Comparison of ENCODE assay signal across 39 cellular contexts in genomic region chr7:1621718-1622117, GRCh38. TPM values are rescaled to one million over a fixed set of nuclear protein-coding genes. Genes with fewer than 3 reads are reported as not detected.
"Had no signal": no experiment of that assay in that cellular context is flagged by ENCODE, and none has a peak within 500 bp of the region (broad histone marks: within the 10 kb centered on the region; RNA-seq: fewer than 3 reads in every experiment).

No MANE protein-coding gene starts in this region.

- H3K4me3 ChIP-seq: body of pancreas, breast epithelium had no signal

- H3K36me3 Mint-ChIP-seq: activated CD8-positive, alpha-beta memory T cell treated with anti-CD3 and anti-CD28 coated beads, Interleukin-2, amount 10 ng/mL, durations not matched to agents 7 days and 5 days; activated naive CD4-positive, alpha-beta T cell treated with anti-CD3 and anti-CD28 coated beads, Interleukin-2, amount 10 ng/mL, durations not matched to agents 7 days and 5 days; activated naive CD8-positive, alpha-beta T cell; activated naive CD8-positive, alpha-beta T cell treated with anti-CD3 and anti-CD28 coated beads, Interleukin-2, amount 10 ng/mL, durations not matched to agents 7 days and 5 days; WTC11 had no signal

- DNase-seq: activated CD4-positive, alpha-beta memory T cell treated with anti-CD3 and anti-CD28 coated beads, Interleukin-2, amount 10 ng/mL, durations not matched to agents 7 days and 5 days; activated CD4-positive, alpha-beta T cell treated with anti-CD3 and anti-CD28 coated beads for 1 hour; activated CD4-positive, alpha-beta T cell treated with anti-CD3 and anti-CD28 coated beads for 36 hours; activated CD4-positive, alpha-beta T cell treated with anti-CD3 and anti-CD28 coated beads for 48 hours; activated CD4-positive, alpha-beta T cell treated with anti-CD3 and anti-CD28 coated beads, Interleukin-2, amount 10 ng/mL, durations not matched to agents 7 days and 5 days; activated CD4-positive, alpha-beta T cell treated with anti-CD3 and anti-CD28 coated beads, Interleukin-2, amount 50 U/mL, for 48 hours; activated CD4-positive, CD25-positive, alpha-beta regulatory T cell; activated CD8-positive, alpha-beta memory T cell treated with anti-CD3 and anti-CD28 coated beads for 24 hours; activated CD8-positive, alpha-beta memory T cell treated with anti-CD3 and anti-CD28 coated beads, Interleukin-2, amount 10 ng/mL, durations not matched to agents 7 days and 5 days; activated CD8-positive, alpha-beta memory T cell treated with anti-CD3 and anti-CD28 coated beads, Interleukin-2, amount 50 U/mL, for 48 hours; activated CD8-positive, alpha-beta T cell treated with anti-CD3 and anti-CD28 coated beads, Interleukin-2, amount 10 ng/mL, durations not matched to agents 7 days and 5 days; activated effector memory CD4-positive, alpha-beta T cell treated with Interleukin-2 at 50 U/mL for 16 hours; activated gamma-delta T cell; activated naive CD4-positive, alpha-beta T cell treated with anti-CD3 and anti-CD28 coated beads, Interleukin-2, amount 10 ng/mL, durations not matched to agents 7 days and 5 days; activated naive CD4-positive, alpha-beta T cell treated with Interleukin-2 at 50 U/mL for 16 hours; activated naive CD8-positive, alpha-beta T cell treated with anti-CD3 and anti-CD28 coated beads, Interleukin-2, amount 10 ng/mL, durations not matched to agents 7 days and 5 days; activated naive CD8-positive, alpha-beta T cell treated with anti-CD3 and anti-CD28 coated beads, Interleukin-2, amount 50 U/mL, for 24 hours; activated T-cell treated with anti-CD3 and anti-CD28 coated beads, Interleukin-2, amount 50 U/mL, for 24 hours; activated T-cell treated with anti-CD3 and anti-CD28 coated beads, Interleukin-2, amount 50 U/mL, for 48 hours; amygdala; anterior cingulate cortex; body of pancreas; brain microvascular endothelial cell; central memory CD4-positive, alpha-beta T cell; SW 1271; T-helper 1 cell; T-helper 2 cell; T-helper 9 cell had no signal

- H3K36me3 ChIP-seq: brain microvascular endothelial cell, breast epithelium had no signal

- H3K27ac ChIP-seq: body of pancreas, brain microvascular endothelial cell, breast epithelium, VCaP had no signal

- H3K27ac Mint-ChIP-seq: activated CD4-positive, alpha-beta memory T cell treated with anti-CD3 and anti-CD28 coated beads, Interleukin-2, amount 10 ng/mL, durations not matched to agents 7 days and 5 days; activated CD4-positive, alpha-beta T cell treated with anti-CD3 and anti-CD28 coated beads for 36 hours; activated CD4-positive, alpha-beta T cell treated with anti-CD3 and anti-CD28 coated beads, Interleukin-2, amount 10 ng/mL, durations not matched to agents 7 days and 5 days; activated CD8-positive, alpha-beta memory T cell treated with anti-CD3 and anti-CD28 coated beads, Interleukin-2, amount 10 ng/mL, durations not matched to agents 7 days and 5 days; activated CD8-positive, alpha-beta T cell treated with anti-CD3 and anti-CD28 coated beads, Interleukin-2, amount 10 ng/mL, durations not matched to agents 7 days and 5 days; activated naive CD4-positive, alpha-beta T cell treated with anti-CD3 and anti-CD28 coated beads, Interleukin-2, amount 10 ng/mL, durations not matched to agents 7 days and 5 days; activated naive CD4-positive, alpha-beta T cell treated with anti-CD3 and anti-CD28 coated beads, Interleukin-2, amount 50 U/mL, for 24 hours; activated naive CD8-positive, alpha-beta T cell; activated naive CD8-positive, alpha-beta T cell treated with anti-CD3 and anti-CD28 coated beads, Interleukin-2, amount 10 ng/mL, durations not matched to agents 7 days and 5 days; activated naive CD8-positive, alpha-beta T cell treated with anti-CD3 and anti-CD28 coated beads, Interleukin-2, amount 50 U/mL, for 24 hours; activated T-cell treated with anti-CD3 and anti-CD28 coated beads, Interleukin-2, amount 50 U/mL, for 24 hours; activated T-helper 2 cell treated with anti-CD3 and anti-CD28 coated beads, Interferon-gamma antibody, Interleukin-2, Interleukin-4, amounts not matched to agents 10 μg/mL and 5 μg/mL and 100 μg/mL, durations not matched to agents 14 hours and 24 hours and 36 hours; T-helper 1 cell treated with Interleukin-12 subunit alpha and Interleukin-12 subunit beta and Interleukin-4 antibody, amounts not matched to agents 30 μg/mL and 1 μg/mL, for 36 hours; T-helper 2 cell treated with Interferon-gamma antibody and Interleukin-4, amounts not matched to agents 5 μg/mL and 100 μg/mL, for 36 hours; WTC11 had no signal

- H3K9me3 Mint-ChIP-seq: activated naive CD4-positive, alpha-beta T cell treated with anti-CD3 and anti-CD28 coated beads, Interleukin-2, amount 50 U/mL, for 24 hours; activated naive CD8-positive, alpha-beta T cell treated with anti-CD3 and anti-CD28 coated beads, Interleukin-2, amount 10 ng/mL, durations not matched to agents 7 days and 5 days; activated T-cell treated with anti-CD3 and anti-CD28 coated beads, Interleukin-2, amount 50 U/mL, for 24 hours had no signal

- ATAC-seq: activated CD4-positive, alpha-beta T cell treated with anti-CD3 and anti-CD28 coated beads for 36 hours; activated CD4-positive, CD25-positive, alpha-beta regulatory T cell treated with anti-CD3 and anti-CD28 coated beads, Interleukin-2, amount 50 U/mL, for 24 hours; activated CD8-positive, alpha-beta memory T cell treated with anti-CD3 and anti-CD28 coated beads, Interleukin-2, amount 10 ng/mL, durations not matched to agents 7 days and 5 days; activated CD8-positive, alpha-beta T cell treated with anti-CD3 and anti-CD28 coated beads, Interleukin-2, amount 10 ng/mL, durations not matched to agents 7 days and 5 days; activated naive CD8-positive, alpha-beta T cell treated with anti-CD3 and anti-CD28 coated beads, Interleukin-2, amount 50 U/mL, for 24 hours; body of pancreas; WTC11 had no signal

- H3K27me3 ChIP-seq: body of pancreas, brain microvascular endothelial cell had no signal

- H3K4me1 Mint-ChIP-seq: activated CD4-positive, alpha-beta memory T cell treated with anti-CD3 and anti-CD28 coated beads, Interleukin-2, amount 10 ng/mL, durations not matched to agents 7 days and 5 days; activated CD4-positive, alpha-beta T cell treated with anti-CD3 and anti-CD28 coated beads for 36 hours; activated CD4-positive, alpha-beta T cell treated with anti-CD3 and anti-CD28 coated beads, Interleukin-2, amount 10 ng/mL, durations not matched to agents 7 days and 5 days; activated CD8-positive, alpha-beta memory T cell treated with anti-CD3 and anti-CD28 coated beads, Interleukin-2, amount 10 ng/mL, durations not matched to agents 7 days and 5 days; activated naive CD4-positive, alpha-beta T cell treated with anti-CD3 and anti-CD28 coated beads, Interleukin-2, amount 10 ng/mL, durations not matched to agents 7 days and 5 days; activated naive CD4-positive, alpha-beta T cell treated with anti-CD3 and anti-CD28 coated beads, Interleukin-2, amount 50 U/mL, for 24 hours; activated naive CD8-positive, alpha-beta T cell treated with anti-CD3 and anti-CD28 coated beads, Interleukin-2, amount 10 ng/mL, durations not matched to agents 7 days and 5 days; activated naive CD8-positive, alpha-beta T cell treated with anti-CD3 and anti-CD28 coated beads, Interleukin-2, amount 50 U/mL, for 24 hours; WTC11 had no signal

- FAIRE-seq: astrocyte, TTC549 had no signal

- H3K4me3 Mint-ChIP-seq: activated CD4-positive, alpha-beta memory T cell treated with anti-CD3 and anti-CD28 coated beads, Interleukin-2, amount 10 ng/mL, durations not matched to agents 7 days and 5 days; activated CD4-positive, alpha-beta T cell treated with anti-CD3 and anti-CD28 coated beads for 36 hours; activated CD4-positive, alpha-beta T cell treated with anti-CD3 and anti-CD28 coated beads, Interleukin-2, amount 10 ng/mL, durations not matched to agents 7 days and 5 days; activated CD8-positive, alpha-beta memory T cell treated with anti-CD3 and anti-CD28 coated beads, Interleukin-2, amount 10 ng/mL, durations not matched to agents 7 days and 5 days; activated CD8-positive, alpha-beta T cell treated with anti-CD3 and anti-CD28 coated beads, Interleukin-2, amount 10 ng/mL, durations not matched to agents 7 days and 5 days; activated naive CD4-positive, alpha-beta T cell treated with anti-CD3 and anti-CD28 coated beads, Interleukin-2, amount 10 ng/mL, durations not matched to agents 7 days and 5 days; activated naive CD4-positive, alpha-beta T cell treated with anti-CD3 and anti-CD28 coated beads, Interleukin-2, amount 50 U/mL, for 24 hours; activated naive CD8-positive, alpha-beta T cell; activated naive CD8-positive, alpha-beta T cell treated with anti-CD3 and anti-CD28 coated beads, Interleukin-2, amount 10 ng/mL, durations not matched to agents 7 days and 5 days; activated naive CD8-positive, alpha-beta T cell treated with anti-CD3 and anti-CD28 coated beads, Interleukin-2, amount 50 U/mL, for 24 hours; activated T-cell treated with anti-CD3 and anti-CD28 coated beads, Interleukin-2, amount 50 U/mL, for 24 hours; T-helper 1 cell treated with Interleukin-12 subunit alpha and Interleukin-12 subunit beta and Interleukin-4 antibody, amounts not matched to agents 30 μg/mL and 1 μg/mL, for 36 hours; T-helper 2 cell treated with Interferon-gamma antibody and Interleukin-4, amounts not matched to agents 5 μg/mL and 100 μg/mL, for 36 hours; WTC11 had no signal

- H3K9me3 ChIP-seq: body of pancreas, breast epithelium had no signal

- H3K4me1 ChIP-seq: body of pancreas, breast epithelium had no signal

RNA-seq across cellular contexts. Expression of gene ELFN1, which starts 48.4 kb away (rescaled TPM):
- total RNA-seq: activated CD8-positive, alpha-beta memory T cell treated with anti-CD3 and anti-CD28 coated beads, Interleukin-2, amount 10 ng/mL, durations not matched to agents 7 days and 5 days; activated CD8-positive, alpha-beta T cell treated with anti-CD3 and anti-CD28 coated beads, Interleukin-2, amount 10 ng/mL, durations not matched to agents 7 days and 5 days; activated naive CD8-positive, alpha-beta T cell treated with anti-CD3 and anti-CD28 coated beads, Interleukin-2, amount 10 ng/mL, durations not matched to agents 7 days and 5 days; activated T-helper 2 cell treated with anti-CD3 and anti-CD28 coated beads, Interferon-gamma antibody, Interleukin-2, Interleukin-4, amounts not matched to agents 10 μg/mL and 5 μg/mL and 100 μg/mL, durations not matched to agents 14 hours and 24 hours and 36 hours had no signal
